9 cellular contexts compared by ENCODE assay signal in genomic region chr3:134212898-134213665, GRCh38. TPM values are rescaled to one million over a fixed set of nuclear protein-coding genes. Genes with fewer than 3 reads are reported as not detected.
DNase-seq lines count a peak whose midpoint lies in the region; ATAC-seq, FAIRE-seq and TF ChIP-seq lines count a peak whose summit lies in the region.
"Had no signal": no experiment of that assay in that cellular context is flagged by ENCODE, and none has a peak within 500 bp of the region (broad histone marks: within the 10 kb centered on the region; RNA-seq: fewer than 3 reads in every experiment).

No MANE protein-coding gene starts in this region.

- no peaks in the 10 kb centered on the region for H3K4me1 ChIP-seq in SJCRH30
- peaks cover 0 to 55% (median 0%) of the 10 kb centered on the region in 3 donors for H3K4me1 ChIP-seq in gastroesophageal sphincter
- no peaks in the 10 kb centered on the region for H3K4me1 ChIP-seq in pancreas
- H3K4me1 ChIP-seq in upper lobe of left lung = peaks cover 0 to 18% (median 8%) of the 10 kb centered on the region in 4 donors

- TF ChIP-seq POLR2A in gastroesophageal sphincter (IDR thresholded peaks at IDR 0.05) (no peak), upper lobe of left lung (IDR thresholded peaks at IDR 0.05) (no peak)

- H3K27me3 ChIP-seq in SJCRH30 = no peaks in the 10 kb centered on the region
- H3K27me3 ChIP-seq in gastroesophageal sphincter = no peaks in the 10 kb centered on the region
- no peaks in the 10 kb centered on the region for H3K27me3 ChIP-seq in pancreas
- no peaks in the 10 kb centered on the region for H3K27me3 ChIP-seq in upper lobe of left lung

- TF ChIP-seq CTCF in LNCaP clone FGC (IDR thresholded peaks at IDR 0.05; ENCODE audit: control insufficient read depth, extremely low read depth, insufficient read depth) (peak; percentile 99), gastroesophageal sphincter (IDR thresholded peaks at IDR 0.05) (peak; percentile 95 to 97 (median 96)), pancreas (IDR thresholded peaks at IDR 0.05) (peak; percentile 87 to 98 (median 96)), upper lobe of left lung (IDR thresholded peaks at IDR 0.05) (peak; percentile 81 to 97 (median 86))

- H3K9me3 ChIP-seq in SJCRH30 (replicated peaks) (no peaks in the 10 kb centered on the region), gastroesophageal sphincter (no peaks in the 10 kb centered on the region), pancreas (no peaks in the 10 kb centered on the region), upper lobe of left lung (no peaks in the 10 kb centered on the region)

- no peak for FAIRE-seq in pancreas (lab: Jason Lieb, UNC)
- FAIRE-seq: endometrium had no signal

- ATAC-seq in GM21723 (IDR thresholded peaks at IDR 0.05; ENCODE audit: unreplicated experiment) = peak; percentile 75
- peak; percentile 74 for ATAC-seq in gastroesophageal sphincter
- peak; percentile 90 to 97 (median 94) for ATAC-seq in pancreas
- peak; percentile 77 to 92 for ATAC-seq in upper lobe of left lung (ENCODE audit: low FRiP score in 2 of 2)

- 17 to 46% methylated on average over 3 to 4 of the region's 4 CpGs for WGBS in gastroesophageal sphincter (ENCODE audit: low coverage in 1 of 2), 2 donors
- WGBS in pancreas, 2 donors = 21 to 26% methylated on average over 4 of the region's 4 CpGs
- 23 to 30% methylated on average over 4 of the region's 4 CpGs for WGBS in upper lobe of left lung, 2 donors

- H3K4me3 ChIP-seq in LNCaP clone FGC (ENCODE audit: low read depth, low read length) (no peak overlapping the region), SJCRH30 (no peak overlapping the region), gastroesophageal sphincter (no peak overlapping the region), pancreas (no peak overlapping the region), upper lobe of left lung (no peak overlapping the region)

- DNase-seq in DMS153 (lab: John Stamatoyannopoulos, UW) (peak; percentile 4), LNCaP clone FGC (ENCODE audit: low read depth) (peak; percentile 63), SJCRH30 (peak; percentile 77 to 90), pancreas (peak; percentile 52 to 97 (median 83)), upper lobe of left lung (peak in 1 of 2 donors; percentile 80)
- DNase-seq in activated effector memory CD4-positive, alpha-beta T cell treated with anti-CD3 and anti-CD28 coated beads, Interleukin-2, amount 50 U/mL, for 16 hours = peak; percentile 95

- intact Hi-C loops in pancreas (cut with DNase I) = loop anchor here in 2 of 3 donors (5.0 to 10.0 kb wide), 4 partner anchors 82 to 278 kb away; no protein-coding TSS in a partner anchor

- no peak for TF ChIP-seq EP300 in gastroesophageal sphincter (IDR thresholded peaks at IDR 0.05)
- no peak for TF ChIP-seq EP300 in upper lobe of left lung (IDR thresholded peaks at IDR 0.05)

- H3K27ac ChIP-seq in SJCRH30 (no peak overlapping the region), gastroesophageal sphincter (no peak overlapping the region), pancreas (no peak overlapping the region), upper lobe of left lung (no peak overlapping the region)

- peaks cover 9% of the 10 kb centered on the region for H3K36me3 ChIP-seq in SJCRH30
- H3K36me3 ChIP-seq in gastroesophageal sphincter = peaks cover 0 to 31% of the 10 kb centered on the region in 2 donors
- H3K36me3 ChIP-seq in pancreas = peaks cover 0 to 4% (median 0%) of the 10 kb centered on the region in 3 donors
- H3K36me3 ChIP-seq in upper lobe of left lung = peaks cover 0 to 28% (median 0%) of the 10 kb centered on the region in 4 donors

RNA-seq across cellular contexts. Expression of gene RYK, which starts 37.6 kb away (rescaled TPM):
- total RNA-seq in SJCRH30 (2014; rRNA removed; shearing (Covaris generic)) = 88.6 and 91.7 TPM in 2 replicates
- 100 to 1,000 TPM in 3 of 4 donors, 10 to 100 TPM in 1; 92.7 to 133 (median 115) TPM for total RNA-seq in gastroesophageal sphincter
- total RNA-seq in pancreas = 10 to 100 TPM; 14.9 to 31.9 (median 20.5) TPM
- 10 to 100 TPM; 13.8 to 22.8 TPM for polyA plus RNA-seq in pancreas
- total RNA-seq in upper lobe of left lung = 100 to 1,000 TPM in 1 of 6 donors, 10 to 100 TPM in 5; 14.9 to 105 (median 52.4) TPM
